8 cellular contexts compared by ENCODE assay signal in genomic region chr7:76058745-76059144, GRCh38. TPM values are rescaled to one million over a fixed set of nuclear protein-coding genes. Genes with fewer than 3 reads are reported as not detected.
DNase-seq lines count a peak whose midpoint lies in the region; ATAC-seq, FAIRE-seq and TF ChIP-seq lines count a peak whose summit lies in the region.
"Not testable (repeated sequence)": the region's sequence is repeated elsewhere in the genome, so short reads cannot be mapped to it uniquely, and the experiment has no call there.

No MANE protein-coding gene starts in this region.

- H3K4me3 ChIP-seq in H7 (ENCODE audit: insufficient read depth, low read depth, low read length); adrenal gland; HepG2 (replicated peaks in 1 of 3; ENCODE audit: insufficient read depth in 1 of 3, low read depth in 2 of 3, low read length in 3 of 3); right lobe of liver; osteoblast (ENCODE audit: insufficient read depth, low read length); gastrocnemius medialis; spleen: not testable (repeated sequence)

- TF ChIP-seq EP300 in HepG2 (IDR thresholded peaks at IDR 0.05; ENCODE audit: low read depth in 2 of 2, low read length in 2 of 2); HepG2 (CRISPR knock-in tag; IDR thresholded peaks at IDR 0.05; ENCODE audit: borderline replicate concordance): not testable (repeated sequence)

- ATAC-seq in left colon (peak; percentile 47), HepG2 (peak; percentile 32), right lobe of liver (peak; percentile 66 to 73 (median 71))
- ATAC-seq in gastrocnemius medialis = not testable (repeated sequence)

- CTCF ChIA-PET in HepG2 (lab: Yijun Ruan, JAX; ENCODE audit: low intra/inter-chr PET ratio, low total read pairs) = not testable (repeated sequence)

- intact Hi-C loops in adrenal gland (cut with DNase I); left colon (cut with DNase I, micrococcal nuclease); HepG2 (cut with micrococcal nuclease; ENCODE audit: unreplicated experiment); right lobe of liver (cut with DNase I); spleen (cut with DNase I; ENCODE audit: low total_unique reads): not testable (repeated sequence)
- intact Hi-C loops in gastrocnemius medialis (cut with DNase I; ENCODE audit: low total_unique reads) = loop anchor here (10.0 kb wide), 1 partner anchor 106 kb away; no protein-coding TSS in a partner anchor

- not testable (repeated sequence) for H2AFZ ChIP-seq in HepG2 (ENCODE audit: low read length); osteoblast (ENCODE audit: low read length)

- peak; percentile 6 for DNase-seq in H7
- not testable (repeated sequence) for DNase-seq in adrenal gland; left colon; HepG2 (ENCODE audit: low spot score); gastrocnemius medialis; spleen
- peak; percentile 75 to 86 (median 84) for DNase-seq in right lobe of liver
- DNase-seq in osteoblast (ENCODE audit: insufficient read length, low spot score, missing footprints) = peak; percentile 8

- peaks cover 14 to 34% of the 10 kb centered on the region in 2 donors for H3K4me1 ChIP-seq in adrenal gland (replicated peaks in 1 of 2)
- peaks cover 39% of the 10 kb centered on the region for H3K4me1 ChIP-seq in HepG2 (ENCODE audit: insufficient read depth, low read length)
- H3K4me1 ChIP-seq in right lobe of liver = peaks cover 0 to 56% (median 25%) of the 10 kb centered on the region in 4 donors
- peaks cover 11% of the 10 kb centered on the region for H3K4me1 ChIP-seq in osteoblast (ENCODE audit: insufficient read depth, low read length)
- H3K4me1 ChIP-seq in gastrocnemius medialis = peaks cover 46 to 55% of the 10 kb centered on the region in 2 donors
- H3K4me1 ChIP-seq in spleen = peaks cover 0 to 33% (median 16%) of the 10 kb centered on the region in 6 donors

- H3K79me2 ChIP-seq in HepG2 (ENCODE audit: insufficient read depth, low read length) (peaks cover 16% of the 10 kb centered on the region), osteoblast (ENCODE audit: insufficient read depth, low read length) (peaks cover 57% of the 10 kb centered on the region)

- POLR2A ChIA-PET in HepG2 (lab: Yijun Ruan, JAX) = not testable (repeated sequence)

- TF ChIP-seq POLR2A in adrenal gland (IDR thresholded peaks at IDR 0.05); HepG2 (IDR thresholded peaks at IDR 0.05; ENCODE audit: insufficient read depth in 1 of 2, low read depth in 2 of 2, low read length in 2 of 2); right lobe of liver (IDR thresholded peaks at IDR 0.05); gastrocnemius medialis (IDR thresholded peaks at IDR 0.05); spleen (IDR thresholded peaks at IDR 0.05): not testable (repeated sequence)

- H3K9me3 ChIP-seq in adrenal gland (replicated peaks in 1 of 3); HepG2 (ENCODE audit: low read length); right lobe of liver; osteoblast (ENCODE audit: low read depth, low read length); gastrocnemius medialis; spleen: not testable (repeated sequence)

- H3K36me3 ChIP-seq in H7 (replicated peaks; ENCODE audit: control insufficient read depth, insufficient read depth, low read length) (peaks cover 63% of the 10 kb centered on the region), adrenal gland (replicated peaks in 1 of 2) (peaks cover 0 to 78% of the 10 kb centered on the region in 2 donors), HepG2 (replicated peaks in 1 of 2; ENCODE audit: control insufficient read depth in 1 of 2, insufficient read depth in 2 of 2, low read length in 2 of 2) (peaks cover 42 to 99% of the 10 kb centered on the region in 2 experiments), right lobe of liver (peaks cover 0 to 26% (median 18%) of the 10 kb centered on the region in 4 donors), osteoblast (ENCODE audit: insufficient read depth, low read length) (peaks cover 87% of the 10 kb centered on the region), gastrocnemius medialis (peaks cover 0 to 80% of the 10 kb centered on the region in 2 donors), spleen (peaks cover 3 to 100% (median 85%) of the 10 kb centered on the region in 6 donors)

- 82 to 95% (median 91%) methylated on average over 6 to 7 of the region's 7 CpGs for WGBS in adrenal gland, 4 donors
- WGBS in HepG2 (ENCODE audit: low lambda C conversion rate) = 84% methylated on average over 7 of the region's 7 CpGs
- WGBS in right lobe of liver (ENCODE audit: insufficient coverage, low coverage, low lambda C conversion rate, missing lambda C conversion rate) = 70% methylated on average over 7 of the region's 7 CpGs
- WGBS in spleen, 5 donors = 91 to 99% (median 96%) methylated on average over 7 of the region's 7 CpGs

- not testable (repeated sequence) for TF ChIP-seq RAD21 in HepG2 (CRISPR knock-in tag; IDR thresholded peaks at IDR 0.05)

- not testable (repeated sequence) for H3K9ac ChIP-seq in HepG2 (ENCODE audit: insufficient read depth, low read depth, low read length)

- peak overlapping the region in 3 of 5 donors; percentile 15 to 91 (median 57) for H3K27ac ChIP-seq in adrenal gland
- peak overlapping the region; percentile 25 for H3K27ac ChIP-seq in HepG2 (ENCODE audit: extremely low read length, insufficient read depth, low read length)
- H3K27ac ChIP-seq in right lobe of liver = peak overlapping the region; percentile 54 to 82 (median 75)
- not testable (repeated sequence) for H3K27ac ChIP-seq in osteoblast (ENCODE audit: low read depth, low read length)
- H3K27ac ChIP-seq in gastrocnemius medialis = peak overlapping the region; percentile 62 to 94 (median 88)
- peak overlapping the region in 5 of 8 donors; percentile 54 to 88 (median 79) for H3K27ac ChIP-seq in spleen

- H3K27me3 ChIP-seq in H7 (ENCODE audit: control insufficient read depth, insufficient read depth, low read length); adrenal gland; HepG2 (ENCODE audit: control insufficient read depth in 1 of 2, insufficient read depth in 2 of 2, low read length in 2 of 2); right lobe of liver; osteoblast (ENCODE audit: insufficient read depth, low read length); gastrocnemius medialis; spleen (replicated peaks in 1 of 7): not testable (repeated sequence)

- not testable (repeated sequence) for TF ChIP-seq CTCF in adrenal gland (IDR thresholded peaks at IDR 0.05); HepG2 (CRISPR knock-in tag; IDR thresholded peaks at IDR 0.05); right lobe of liver (IDR thresholded peaks at IDR 0.05); osteoblast (IDR thresholded peaks at IDR 0.05; ENCODE audit: extremely low read depth, low read depth, low read length); gastrocnemius medialis (IDR thresholded peaks at IDR 0.05 in 4 of 5, conservative IDR thresholded peaks at IDR 0.05 in 1 of 5); spleen (IDR thresholded peaks at IDR 0.05 in 8 of 11, conservative IDR thresholded peaks at IDR 0.05 in 3 of 11)

- not testable (repeated sequence) for FAIRE-seq in HepG2 (lab: Jason Lieb, UNC)

- in situ Hi-C loops in HepG2 (cut with HindIII; ENCODE audit: extremely low pct_ligation_motif_present, low pct_unique_long_range_greater_than_20kb); gastrocnemius medialis (cut with MboI; ENCODE audit: low sequenced_read_pairs in 4 of 4): not testable (repeated sequence)

- not testable (repeated sequence) for H3K4me2 ChIP-seq in HepG2 (ENCODE audit: low read depth, low read length); osteoblast (ENCODE audit: insufficient read depth, low read length)

- not testable (repeated sequence) for BruUV-seq in HepG2 (replicated peaks; lab: Mats Ljungman, UMichigan)

- not testable (repeated sequence) for H4K20me1 ChIP-seq in HepG2 (ENCODE audit: insufficient read depth, low read length)
- peaks cover 28% of the 10 kb centered on the region for H4K20me1 ChIP-seq in osteoblast (ENCODE audit: insufficient read depth, low read length)

RNA-seq across cellular contexts. Expression of gene MDH2, which starts 10.8 kb away (rescaled TPM):
- total RNA-seq in H7 (2014; rRNA removed; shearing (Covaris generic)) = 206 and 246 TPM in 2 replicates
- total RNA-seq in adrenal gland (100 to 1,000 TPM; 153 to 359 (median 226) TPM), left colon (100 to 1,000 TPM; 226 to 284 TPM), HepG2 (2016; rRNA removed; fragmentation: Illumina TruSeq; extraction: Trizol) (90.3 and 107 TPM in 2 replicates), right lobe of liver (100 to 1,000 TPM; 130 to 178 (median 164) TPM), osteoblast (32.7 and 36.6 TPM in 2 replicates), gastrocnemius medialis (100 to 1,000 TPM; 236 to 344 (median 284) TPM), spleen (100 to 1,000 TPM in 3 of 7 donors, 10 to 100 TPM in 4; 62.2 to 129 (median 97.7) TPM)
- polyA plus RNA-seq in adrenal gland (100 to 1,000 TPM in 1 of 3 donors, 10 to 100 TPM in 2; 42.5 to 284 (median 60.3) TPM), HepG2 (2011; rRNA removed) (81.4 and 90.1 TPM in 2 replicates), spleen (10 to 100 TPM; 45.5 to 74.1 (median 71.4) TPM)
- 35.9 and 38.8 TPM in 2 replicates for total RNA-seq in HepG2 (2016; cell fraction: cytosol; rRNA removed; fragmentation: Illumina TruSeq; extraction: Trizol; ENCODE audit: low read depth)
- 93.0 and 94.6 TPM in 2 replicates for total RNA-seq in HepG2 (2016; cell fraction: insoluble cytoplasmic fraction; rRNA removed; fragmentation: Illumina TruSeq; extraction: Trizol)
- 44.2 and 48.6 TPM in 2 replicates for total RNA-seq in HepG2 (2016; cell fraction: membrane; rRNA removed; fragmentation: Illumina TruSeq; extraction: Trizol)
- 45.4 and 53.0 TPM in 2 replicates for total RNA-seq in HepG2 (2016; cell fraction: nucleus; rRNA removed; fragmentation: Illumina TruSeq; extraction: Trizol)
- 48.1 and 61.9 TPM in 2 replicates for polyA plus RNA-seq in HepG2 (2011; cell fraction: cytosol; rRNA removed)
- 51.2 and 52.4 TPM in 2 replicates for polyA plus RNA-seq in HepG2 (2011; cell fraction: nucleus; rRNA removed)
- polyA plus RNA-seq in HepG2 (2012) = 126 and 145 TPM in 2 replicates
- 80.9 and 96.5 TPM in 2 replicates for polyA plus RNA-seq in HepG2 (2016; cell fraction: cytosol; fragmentation: Illumina TruSeq; extraction: Trizol; ENCODE audit: low read depth)
- 203 and 256 TPM in 2 replicates for polyA plus RNA-seq in HepG2 (2016; cell fraction: insoluble cytoplasmic fraction; fragmentation: Illumina TruSeq; extraction: Trizol; ENCODE audit: low read depth)
- 77.6 and 81.5 TPM in 2 replicates for polyA plus RNA-seq in HepG2 (2016; cell fraction: membrane; fragmentation: Illumina TruSeq; extraction: Trizol; ENCODE audit: low read depth)
- 113 and 123 TPM in 2 replicates for polyA plus RNA-seq in HepG2 (2016; cell fraction: nucleus; fragmentation: Illumina TruSeq; extraction: Trizol; ENCODE audit: insufficient read depth, low read depth)
- 189 and 195 TPM in 2 replicates for polyA minus RNA-seq in HepG2 (2011; rRNA and poly(A)+ RNA removed; ENCODE audit: low replicate concordance)
- polyA minus RNA-seq in HepG2 (2011; cell fraction: cytosol; rRNA and poly(A)+ RNA removed) = 86.4 and 103 TPM in 2 replicates
- 29.9 and 37.8 TPM in 2 replicates for polyA minus RNA-seq in HepG2 (2011; cell fraction: nucleus; rRNA and poly(A)+ RNA removed)

RNA-seq across cellular contexts. Expression of gene STYXL1, which starts 10.9 kb away (rescaled TPM):
- 53.1 and 68.6 TPM in 2 replicates for total RNA-seq in H7 (2014; rRNA removed; shearing (Covaris generic))
- total RNA-seq in adrenal gland (10 to 100 TPM; 20.9 to 70.7 (median 41.9) TPM), left colon (10 to 100 TPM; 19.0 to 26.0 TPM), HepG2 (2016; rRNA removed; fragmentation: Illumina TruSeq; extraction: Trizol) (23.9 and 28.0 TPM in 2 replicates), right lobe of liver (10 to 100 TPM; 13.8 to 28.5 (median 21.2) TPM), osteoblast (23.9 and 27.7 TPM in 2 replicates), gastrocnemius medialis (10 to 100 TPM; 10.0 to 31.5 (median 17.3) TPM), spleen (10 to 100 TPM; 18.3 to 48.8 (median 28.4) TPM)
- polyA plus RNA-seq in adrenal gland (10 to 100 TPM; 54.1 to 82.0 (median 64.2) TPM), HepG2 (2011; rRNA removed) (36.0 and 38.3 TPM in 2 replicates), spleen (10 to 100 TPM; 36.3 to 60.4 (median 45.0) TPM)
- 13.7 and 16.8 TPM in 2 replicates for total RNA-seq in HepG2 (2016; cell fraction: cytosol; rRNA removed; fragmentation: Illumina TruSeq; extraction: Trizol; ENCODE audit: low read depth)
- total RNA-seq in HepG2 (2016; cell fraction: insoluble cytoplasmic fraction; rRNA removed; fragmentation: Illumina TruSeq; extraction: Trizol) = 21.2 and 33.5 TPM in 2 replicates
- 15.6 and 15.7 TPM in 2 replicates for total RNA-seq in HepG2 (2016; cell fraction: membrane; rRNA removed; fragmentation: Illumina TruSeq; extraction: Trizol)
- total RNA-seq in HepG2 (2016; cell fraction: nucleus; rRNA removed; fragmentation: Illumina TruSeq; extraction: Trizol) = 13.0 and 16.7 TPM in 2 replicates
- 47.3 and 50.3 TPM in 2 replicates for polyA plus RNA-seq in HepG2 (2011; cell fraction: cytosol; rRNA removed)
- polyA plus RNA-seq in HepG2 (2011; cell fraction: nucleus; rRNA removed) = 19.1 and 23.0 TPM in 2 replicates
- 20.3 and 22.3 TPM in 2 replicates for polyA plus RNA-seq in HepG2 (2012)
- polyA plus RNA-seq in HepG2 (2016; cell fraction: cytosol; fragmentation: Illumina TruSeq; extraction: Trizol; ENCODE audit: low read depth) = 17.6 and 20.9 TPM in 2 replicates
- 42.1 and 47.6 TPM in 2 replicates for polyA plus RNA-seq in HepG2 (2016; cell fraction: insoluble cytoplasmic fraction; fragmentation: Illumina TruSeq; extraction: Trizol; ENCODE audit: low read depth)
- polyA plus RNA-seq in HepG2 (2016; cell fraction: membrane; fragmentation: Illumina TruSeq; extraction: Trizol; ENCODE audit: low read depth) = 19.0 and 20.3 TPM in 2 replicates
- 26.3 and 27.9 TPM in 2 replicates for polyA plus RNA-seq in HepG2 (2016; cell fraction: nucleus; fragmentation: Illumina TruSeq; extraction: Trizol; ENCODE audit: insufficient read depth, low read depth)
- 18.8 and 29.8 TPM in 2 replicates for polyA minus RNA-seq in HepG2 (2011; rRNA and poly(A)+ RNA removed; ENCODE audit: low replicate concordance)
- 7.5 and 9.2 TPM in 2 replicates for polyA minus RNA-seq in HepG2 (2011; cell fraction: cytosol; rRNA and poly(A)+ RNA removed)
- polyA minus RNA-seq in HepG2 (2011; cell fraction: nucleus; rRNA and poly(A)+ RNA removed) = 8.9 and 10.7 TPM in 2 replicates
